In genomic region chr2:43175187-43175490, GRCh38 we compare ENCODE assay signal across 9 cellular contexts. TPM values are rescaled to one million over a fixed set of nuclear protein-coding genes. Genes with fewer than 3 reads are reported as not detected.
DNase-seq lines count a peak whose midpoint lies in the region; ATAC-seq, FAIRE-seq and TF ChIP-seq lines count a peak whose summit lies in the region.
"Had no signal": no experiment of that assay in that cellular context is flagged by ENCODE, and none has a peak within 500 bp of the region (broad histone marks: within the 10 kb centered on the region; RNA-seq: fewer than 3 reads in every experiment).

No MANE protein-coding gene starts in this region.

- peaks cover 10 to 19% of the 10 kb centered on the region in 2 donors for H3K4me1 ChIP-seq in kidney (ENCODE audit: control insufficient read depth in 1 of 2, insufficient read depth in 1 of 2, low read depth in 1 of 2, low read length in 2 of 2)

- FAIRE-seq in kidney (lab: Jason Lieb, UNC) = no peak

- peak overlapping the region; percentile 91 for H3K27ac Mint-ChIP-seq in activated CD4-positive, alpha-beta T cell treated with anti-CD3 and anti-CD28 coated beads, Interleukin-2, amount 10 ng/mL, durations not matched to agents 7 days and 5 days
- H3K27ac Mint-ChIP-seq in activated naive CD8-positive, alpha-beta T cell treated with anti-CD3 and anti-CD28 coated beads, Interleukin-2, amount 10 ng/mL, durations not matched to agents 7 days and 5 days = peak overlapping the region; percentile 95

- H3K4me1 Mint-ChIP-seq in activated CD4-positive, alpha-beta T cell treated with anti-CD3 and anti-CD28 coated beads, Interleukin-2, amount 10 ng/mL, durations not matched to agents 7 days and 5 days = peaks cover 90% of the 10 kb centered on the region
- H3K4me1 Mint-ChIP-seq in activated naive CD8-positive, alpha-beta T cell treated with anti-CD3 and anti-CD28 coated beads, Interleukin-2, amount 10 ng/mL, durations not matched to agents 7 days and 5 days = peaks cover 50% of the 10 kb centered on the region

- intact Hi-C loops in kidney (cut with DNase I) = no loop called here

- peaks cover 13% of the 10 kb centered on the region for H3K36me3 Mint-ChIP-seq in activated CD4-positive, alpha-beta T cell treated with anti-CD3 and anti-CD28 coated beads, Interleukin-2, amount 10 ng/mL, durations not matched to agents 7 days and 5 days (ENCODE audit: low read depth)
- H3K36me3 Mint-ChIP-seq in activated naive CD8-positive, alpha-beta T cell treated with anti-CD3 and anti-CD28 coated beads, Interleukin-2, amount 10 ng/mL, durations not matched to agents 7 days and 5 days = peaks cover 17% of the 10 kb centered on the region

- no peak for DNase-seq in activated CD4-positive, alpha-beta T cell treated with anti-CD3 and anti-CD28 coated beads, Interleukin-2, amount 10 ng/mL, durations not matched to agents 7 days and 5 days
- DNase-seq in activated CD4-positive, alpha-beta T cell treated with anti-CD3 and anti-CD28 coated beads for 48 hours = no peak
- no peak for DNase-seq in activated naive CD8-positive, alpha-beta T cell treated with anti-CD3 and anti-CD28 coated beads, Interleukin-2, amount 10 ng/mL, durations not matched to agents 7 days and 5 days
- DNase-seq in kidney = no peak
- no peak for DNase-seq in substantia nigra (lab: John Stamatoyannopoulos, UW)
- no peak for DNase-seq in NCI-H524 (lab: John Stamatoyannopoulos, UW)
- no peak for DNase-seq in NCI-H146 treated with DMSO at 0.1 percent for 48 hours (lab: John Stamatoyannopoulos, UW; ENCODE audit: unreplicated experiment)
- DNase-seq: NCI-H1694 had no signal

- no peak for TF ChIP-seq CTCF in kidney (IDR thresholded peaks at IDR 0.05; ENCODE audit: borderline replicate concordance, extremely low read depth, insufficient read depth)

- peaks cover 2% of the 10 kb centered on the region for H3K9me3 Mint-ChIP-seq in activated CD4-positive, alpha-beta T cell treated with anti-CD3 and anti-CD28 coated beads, Interleukin-2, amount 10 ng/mL, durations not matched to agents 7 days and 5 days
- peaks cover 2% of the 10 kb centered on the region for H3K9me3 Mint-ChIP-seq in activated naive CD8-positive, alpha-beta T cell treated with anti-CD3 and anti-CD28 coated beads, Interleukin-2, amount 10 ng/mL, durations not matched to agents 7 days and 5 days

- peak overlapping the region in 1 of 2 donors; percentile 29 for H3K4me3 ChIP-seq in kidney (ENCODE audit: low read length in 2 of 2)

- H3K27me3 Mint-ChIP-seq in activated CD4-positive, alpha-beta T cell treated with anti-CD3 and anti-CD28 coated beads, Interleukin-2, amount 10 ng/mL, durations not matched to agents 7 days and 5 days = no peaks in the 10 kb centered on the region
- H3K27me3 Mint-ChIP-seq in activated naive CD8-positive, alpha-beta T cell treated with anti-CD3 and anti-CD28 coated beads, Interleukin-2, amount 10 ng/mL, durations not matched to agents 7 days and 5 days = no peaks in the 10 kb centered on the region

- H3K27ac ChIP-seq in kidney (ENCODE audit: low read depth in 2 of 2, low read length in 2 of 2) (peak overlapping the region; percentile 58 to 80), substantia nigra (ENCODE audit: low read depth, low read length, poor library complexity, severe bottlenecking) (peak overlapping the region; percentile 35)

- ATAC-seq in activated naive CD8-positive, alpha-beta T cell treated with anti-CD3 and anti-CD28 coated beads, Interleukin-2, amount 10 ng/mL, durations not matched to agents 7 days and 5 days (ENCODE audit: low read depth) = no peak
- no peak for ATAC-seq in GM21786 (IDR thresholded peaks at IDR 0.05; ENCODE audit: unreplicated experiment)

- CTCF ChIA-PET in activated CD4-positive, alpha-beta T cell treated with anti-CD3 and anti-CD28 coated beads, Interleukin-2, amount 10 ng/mL, durations not matched to agents 7 days and 5 days (lab: Charles Lee) = interaction anchor here (0.6 to 2.4 kb wide), 12 partner anchors 9 to 431 kb away, joined by 3 to 9 read pairs (median 3); no protein-coding TSS in a partner anchor

- H3K36me3 ChIP-seq in kidney (ENCODE audit: control insufficient read depth in 1 of 2, insufficient read depth in 2 of 2, low read length in 2 of 2) = no peaks in the 10 kb centered on the region

- no peak overlapping the region for H3K9ac ChIP-seq in kidney (ENCODE audit: low read length in 2 of 2)

- H3K9me3 ChIP-seq in kidney (ENCODE audit: control insufficient read depth in 1 of 2, low read length in 2 of 2) = peaks cover 4 to 14% of the 10 kb centered on the region in 2 donors

- POLR2A ChIA-PET in activated CD4-positive, alpha-beta T cell treated with anti-CD3 and anti-CD28 coated beads, Interleukin-2, amount 10 ng/mL, durations not matched to agents 7 days and 5 days (lab: Charles Lee) = interaction anchor here (0.5 to 1.3 kb wide), 4 partner anchors 16 to 45 kb away, joined by 3 to 5 read pairs (median 4); no protein-coding TSS in a partner anchor
- POLR2A ChIA-PET in activated naive CD8-positive, alpha-beta T cell treated with anti-CD3 and anti-CD28 coated beads, Interleukin-2, amount 10 ng/mL, durations not matched to agents 7 days and 5 days (lab: Charles Lee) = interaction anchor here (0.9 to 28.7 kb wide), 12 partner anchors 13 to 47 kb away, joined by 3 to 585 read pairs (median 8); partner anchors contain the start of gene ZFP36L2

- H3K4me3 Mint-ChIP-seq in activated CD4-positive, alpha-beta T cell treated with anti-CD3 and anti-CD28 coated beads, Interleukin-2, amount 10 ng/mL, durations not matched to agents 7 days and 5 days = no peak overlapping the region
- peak overlapping the region; percentile 69 for H3K4me3 Mint-ChIP-seq in activated naive CD8-positive, alpha-beta T cell treated with anti-CD3 and anti-CD28 coated beads, Interleukin-2, amount 10 ng/mL, durations not matched to agents 7 days and 5 days

RNA-seq across cellular contexts. Expression of gene ZFP36L2, which starts 51.3 kb away (rescaled TPM):
- 100 to 1,000 TPM; 210 to 228 TPM for total RNA-seq in activated CD4-positive, alpha-beta T cell treated with anti-CD3 and anti-CD28 coated beads, Interleukin-2, amount 10 ng/mL, durations not matched to agents 7 days and 5 days
- 100 to 1,000 TPM; 207 to 218 TPM for total RNA-seq in activated naive CD8-positive, alpha-beta T cell treated with anti-CD3 and anti-CD28 coated beads, Interleukin-2, amount 10 ng/mL, durations not matched to agents 7 days and 5 days
- total RNA-seq in kidney = 247 TPM
- 35.4 TPM for polyA plus RNA-seq in kidney (ENCODE audit: insufficient read depth, low read depth, low replicate concordance)
